13 cellular contexts compared by ENCODE assay signal in the genomic region with DNA sequence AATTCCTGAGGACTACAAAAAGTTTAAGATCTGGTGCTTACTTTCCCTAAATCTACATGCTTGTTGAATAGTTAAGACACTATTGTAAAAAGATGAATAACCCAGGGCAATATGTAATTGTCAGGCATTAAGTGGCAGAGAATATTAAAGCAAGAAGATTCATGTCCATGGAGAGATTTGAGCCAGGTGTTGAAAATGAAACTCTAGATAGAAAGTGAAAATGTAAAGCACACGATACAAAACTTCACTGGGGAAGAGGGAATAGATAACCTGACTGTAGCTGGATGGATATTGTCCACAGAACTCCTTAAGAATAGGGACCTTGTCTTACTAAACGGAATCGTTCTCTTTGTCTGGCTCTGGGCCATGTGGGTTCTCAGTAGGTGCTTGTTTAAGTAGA. TPM values are rescaled to one million over a fixed set of nuclear protein-coding genes. Genes with fewer than 3 reads are reported as not detected.
A peak's percentile ranks its signal among the peaks of the same experiment; 100 is the strongest.
DNase-seq lines count a peak whose midpoint lies in the region; ATAC-seq and TF ChIP-seq lines count a peak whose summit lies in the region.
"Had no signal": no experiment of that assay in that cellular context is flagged by ENCODE, and none has a peak within 500 bp of the region (broad histone marks: within the 10 kb centered on the region; RNA-seq: fewer than 3 reads in every experiment).

No MANE protein-coding gene starts in this region.

- no peak overlapping the region for H3K4me3 ChIP-seq in osteoblast (ENCODE audit: insufficient read depth, low read length)
- no peak overlapping the region for H3K4me3 ChIP-seq in coronary artery

- peak overlapping the region; percentile 69 for H3K4me3 Mint-ChIP-seq in T-helper 2 cell treated with Interferon-gamma antibody and Interleukin-4, amounts not matched to agents 5 μg/mL and 100 μg/mL, for 36 hours
- peak overlapping the region in 2 of 4 donors; percentile 2 to 79 for H3K4me3 Mint-ChIP-seq in IgD-negative memory B cell
- H3K4me3 Mint-ChIP-seq in activated naive CD8-positive, alpha-beta T cell treated with anti-CD3 and anti-CD28 coated beads, Interleukin-2, amount 50 U/mL, for 24 hours, result peak overlapping the region; percentile 37

- H3K27me3 ChIP-seq in osteoblast (ENCODE audit: insufficient read depth, low read length), result no peaks in the 10 kb centered on the region
- H3K27me3 ChIP-seq: brain microvascular endothelial cell had no signal

- H3K27ac Mint-ChIP-seq in T-helper 2 cell treated with Interferon-gamma antibody and Interleukin-4, amounts not matched to agents 5 μg/mL and 100 μg/mL, for 36 hours, result peak overlapping the region; percentile 55
- H3K27ac Mint-ChIP-seq in IgD-negative memory B cell, result peak overlapping the region; percentile 5 to 15 (median 10)
- H3K27ac Mint-ChIP-seq in activated naive CD8-positive, alpha-beta T cell treated with anti-CD3 and anti-CD28 coated beads, Interleukin-2, amount 50 U/mL, for 24 hours, result peak overlapping the region; percentile 47

- no peaks in the 10 kb centered on the region for H3K9me3 ChIP-seq in osteoblast (ENCODE audit: low read depth, low read length)

- peak overlapping the region; percentile 20 for H3K4me2 ChIP-seq in osteoblast (ENCODE audit: insufficient read depth, low read length)

- peaks cover 61% of the 10 kb centered on the region for H3K4me1 Mint-ChIP-seq in T-helper 2 cell treated with Interferon-gamma antibody and Interleukin-4, amounts not matched to agents 5 μg/mL and 100 μg/mL, for 36 hours (ENCODE audit: low read depth)
- H3K4me1 Mint-ChIP-seq in IgD-negative memory B cell, result peaks cover 37 to 68% (median 65%) of the 10 kb centered on the region in 3 donors
- peaks cover 78% of the 10 kb centered on the region for H3K4me1 Mint-ChIP-seq in activated naive CD8-positive, alpha-beta T cell treated with anti-CD3 and anti-CD28 coated beads, Interleukin-2, amount 50 U/mL, for 24 hours

- no peak for DNase-seq in T-helper 2 cell treated with Interferon-gamma antibody and Interleukin-4, amounts not matched to agents 5 μg/mL and 100 μg/mL, for 36 hours (ENCODE audit: low spot score)
- DNase-seq in T-helper 2 cell, result no peak
- DNase-seq in activated naive CD8-positive, alpha-beta T cell treated with anti-CD3 and anti-CD28 coated beads, Interleukin-2, amount 50 U/mL, for 24 hours, result no peak
- no peak for DNase-seq in osteoblast (ENCODE audit: insufficient read length, low spot score, missing footprints)
- no peak for DNase-seq in coronary artery (ENCODE audit: low spot score)
- no peak for DNase-seq in stimulated activated CD4-positive, alpha-beta T cell treated with anti-CD3 and anti-CD28 coated beads, Interleukin-15, amount 100 ng/mL, for 24 hours
- DNase-seq in H4 (ENCODE audit: low spot score), result no peak
- DNase-seq: 8988T, brain microvascular endothelial cell, NCI-H1417, NCI-H82 had no signal

- no peak overlapping the region for H2AFZ ChIP-seq in osteoblast (ENCODE audit: low read length)

- H3K36me3 Mint-ChIP-seq in T-helper 2 cell treated with Interferon-gamma antibody and Interleukin-4, amounts not matched to agents 5 μg/mL and 100 μg/mL, for 36 hours (ENCODE audit: low read depth), result peaks cover 45% of the 10 kb centered on the region
- H3K36me3 Mint-ChIP-seq in IgD-negative memory B cell, result peaks cover 6% of the 10 kb centered on the region
- peaks cover 53% of the 10 kb centered on the region for H3K36me3 Mint-ChIP-seq in activated naive CD8-positive, alpha-beta T cell treated with anti-CD3 and anti-CD28 coated beads, Interleukin-2, amount 50 U/mL, for 24 hours (ENCODE audit: low read depth)

- no peak for ATAC-seq in activated naive CD8-positive, alpha-beta T cell treated with anti-CD3 and anti-CD28 coated beads, Interleukin-2, amount 50 U/mL, for 24 hours

- H3K4me1 ChIP-seq in osteoblast (ENCODE audit: insufficient read depth, low read length), result peaks cover 19% of the 10 kb centered on the region

- H3K36me3 ChIP-seq in osteoblast (ENCODE audit: insufficient read depth, low read length), result peaks cover 10% of the 10 kb centered on the region
- H3K36me3 ChIP-seq: brain microvascular endothelial cell had no signal

- H3K27me3 Mint-ChIP-seq in T-helper 2 cell treated with Interferon-gamma antibody and Interleukin-4, amounts not matched to agents 5 μg/mL and 100 μg/mL, for 36 hours (ENCODE audit: low read depth), result no peaks in the 10 kb centered on the region
- H3K27me3 Mint-ChIP-seq in IgD-negative memory B cell, result no peaks in the 10 kb centered on the region
- H3K27me3 Mint-ChIP-seq in activated naive CD8-positive, alpha-beta T cell treated with anti-CD3 and anti-CD28 coated beads, Interleukin-2, amount 50 U/mL, for 24 hours, result no peaks in the 10 kb centered on the region

- peaks cover 97% of the 10 kb centered on the region for H3K79me2 ChIP-seq in osteoblast (ENCODE audit: insufficient read depth, low read length)

- peaks cover 78% of the 10 kb centered on the region for H4K20me1 ChIP-seq in osteoblast (ENCODE audit: insufficient read depth, low read length)

- no peaks in the 10 kb centered on the region for H3K9me3 Mint-ChIP-seq in T-helper 2 cell treated with Interferon-gamma antibody and Interleukin-4, amounts not matched to agents 5 μg/mL and 100 μg/mL, for 36 hours
- no peaks in the 10 kb centered on the region for H3K9me3 Mint-ChIP-seq in IgD-negative memory B cell
- no peaks in the 10 kb centered on the region for H3K9me3 Mint-ChIP-seq in activated naive CD8-positive, alpha-beta T cell treated with anti-CD3 and anti-CD28 coated beads, Interleukin-2, amount 50 U/mL, for 24 hours

- TF ChIP-seq CTCF in osteoblast (IDR thresholded peaks at IDR 0.05; ENCODE audit: extremely low read depth, low read depth, low read length), result no peak
- no peak for TF ChIP-seq CTCF in coronary artery (IDR thresholded peaks at IDR 0.05)

- H3K27ac ChIP-seq in osteoblast (ENCODE audit: low read depth, low read length), result no peak overlapping the region
- H3K27ac ChIP-seq in coronary artery, result no peak overlapping the region
- H3K27ac ChIP-seq: brain microvascular endothelial cell, HL-60 had no signal

RNA-seq across cellular contexts. Expression of a gene that starts 5.0 kb away (rescaled TPM):
- 49.0 TPM for polyA plus RNA-seq in IgD-negative memory B cell
- 116 and 130 TPM in 2 replicates for total RNA-seq in osteoblast
- 63.2 and 79.8 TPM in 2 replicates for total RNA-seq in H4 (2014; rRNA removed; shearing (Covaris generic))
